Comparison of ENCODE assay signal across 17 cellular contexts in genomic region chr1:18529714-18530113, GRCh38. TPM values are rescaled to one million over a fixed set of nuclear protein-coding genes. Genes with fewer than 3 reads are reported as not detected.
A peak's percentile ranks its signal among the peaks of the same experiment; 100 is the strongest.
DNase-seq lines count a peak whose midpoint lies in the region; ATAC-seq and TF ChIP-seq lines count a peak whose summit lies in the region.
"Had no signal": no experiment of that assay in that cellular context is flagged by ENCODE, and none has a peak within 500 bp of the region (broad histone marks: within the 10 kb centered on the region; RNA-seq: fewer than 3 reads in every experiment).

No MANE protein-coding gene starts in this region.

- no peak overlapping the region for H3K27ac Mint-ChIP-seq in natural killer cell treated with Interleukin-12 subunit alpha and Interleukin-12 subunit beta and Interleukin-15 and Interleukin-18, amount 100 ng/mL, for 72 hours
- H3K27ac Mint-ChIP-seq: CD4-positive, CD25-positive, alpha-beta regulatory T cell; GM23338 had no signal

- H3K36me3 Mint-ChIP-seq in natural killer cell treated with Interleukin-12 subunit alpha and Interleukin-12 subunit beta and Interleukin-15 and Interleukin-18, amount 100 ng/mL, for 72 hours, result no peaks in the 10 kb centered on the region
- H3K36me3 Mint-ChIP-seq: CD4-positive, CD25-positive, alpha-beta regulatory T cell had no signal

- intact Hi-C loops in lower leg skin (cut with DNase I; ENCODE audit: low total_unique reads), result no loop called here
- intact Hi-C loops in spleen (cut with DNase I; ENCODE audit: low total_unique reads), result no loop called here

- no peaks in the 10 kb centered on the region for H3K9me3 ChIP-seq in spleen
- H3K9me3 ChIP-seq: BLaER1 treated with 17β-estradiol and CSF1 and Interleukin-3, amounts not matched to agents 10 nM and 100 nM; HAP-1 had no signal

- H3K27me3 Mint-ChIP-seq in natural killer cell treated with Interleukin-12 subunit alpha and Interleukin-12 subunit beta and Interleukin-15 and Interleukin-18, amount 100 ng/mL, for 72 hours, result peaks cover 36 to 52% of the 10 kb centered on the region in 2 donors
- H3K27me3 Mint-ChIP-seq: CD4-positive, CD25-positive, alpha-beta regulatory T cell had no signal

- no peak overlapping the region for H3K4me3 Mint-ChIP-seq in natural killer cell treated with Interleukin-12 subunit alpha and Interleukin-12 subunit beta and Interleukin-15 and Interleukin-18, amount 100 ng/mL, for 72 hours
- H3K4me3 Mint-ChIP-seq: CD4-positive, CD25-positive, alpha-beta regulatory T cell; GM23338 had no signal

- no peaks in the 10 kb centered on the region for H3K36me3 ChIP-seq in spleen
- H3K36me3 ChIP-seq: BLaER1 treated with 17β-estradiol and CSF1 and Interleukin-3, amounts not matched to agents 10 nM and 100 nM; HAP-1 had no signal

- peak; percentile 11 for DNase-seq in activated CD8-positive, alpha-beta memory T cell treated with anti-CD3 and anti-CD28 coated beads for 24 hours
- DNase-seq in activated CD8-positive, alpha-beta memory T cell treated with anti-CD3 and anti-CD28 coated beads, Interleukin-2, amount 50 U/mL, for 4 hours, result no peak
- DNase-seq in coronary artery (ENCODE audit: low spot score) (peak; percentile 47), lower leg skin (ENCODE audit: low spot score in 2 of 2) (peak; percentile 6 to 53), spleen (peak; percentile 19), NCI-H748 (lab: John Stamatoyannopoulos, UW; ENCODE audit: unreplicated experiment) (no peak), SW480 (ENCODE audit: low spot score) (no peak)
- DNase-seq in natural killer cell treated with Interleukin-12 subunit alpha and Interleukin-12 subunit beta and Interleukin-15 and Interleukin-18, amount 100 ng/mL, for 72 hours (ENCODE audit: low spot score), result no peak
- DNase-seq: CD4-positive, CD25-positive, alpha-beta regulatory T cell; DMS153; DMS79 treated with DMSO at 0.1 percent for 48 hours; EL had no signal

- no peak for ATAC-seq in natural killer cell treated with Interleukin-12 subunit alpha and Interleukin-12 subunit beta and Interleukin-15 and Interleukin-18, amount 100 ng/mL, for 72 hours
- ATAC-seq: GM23338, HepG2 had no signal

- no peaks in the 10 kb centered on the region for H3K9me3 Mint-ChIP-seq in natural killer cell treated with Interleukin-12 subunit alpha and Interleukin-12 subunit beta and Interleukin-15 and Interleukin-18, amount 100 ng/mL, for 72 hours
- H3K9me3 Mint-ChIP-seq: GM23338 had no signal

- no peak overlapping the region for H3K4me3 ChIP-seq in coronary artery
- no peak overlapping the region for H3K4me3 ChIP-seq in lower leg skin (ENCODE audit: low read depth, poor library complexity, severe bottlenecking)
- H3K4me3 ChIP-seq in spleen, result no peak overlapping the region
- H3K4me3 ChIP-seq: BLaER1 treated with 17β-estradiol and CSF1 and Interleukin-3, amounts not matched to agents 10 nM and 100 nM; GM23338; HAP-1 had no signal

- H3K4me1 Mint-ChIP-seq in natural killer cell treated with Interleukin-12 subunit alpha and Interleukin-12 subunit beta and Interleukin-15 and Interleukin-18, amount 100 ng/mL, for 72 hours (ENCODE audit: low read depth in 2 of 2), result no peaks in the 10 kb centered on the region
- H3K4me1 Mint-ChIP-seq: CD4-positive, CD25-positive, alpha-beta regulatory T cell; GM23338 had no signal

- H3K27ac ChIP-seq in coronary artery, result no peak overlapping the region
- no peak overlapping the region for H3K27ac ChIP-seq in spleen
- H3K27ac ChIP-seq: 22Rv1; BLaER1 treated with 17β-estradiol and CSF1 and Interleukin-3, amounts not matched to agents 10 nM and 100 nM had no signal

- no peaks in the 10 kb centered on the region for H3K4me1 ChIP-seq in spleen
- H3K4me1 ChIP-seq: HAP-1 had no signal

- TF ChIP-seq POLR2A in lower leg skin (IDR thresholded peaks at IDR 0.05) (no peak), spleen (IDR thresholded peaks at IDR 0.05) (no peak)

- H3K27me3 ChIP-seq in spleen (replicated peaks in 1 of 7), result peaks cover 0 to 34% (median 0%) of the 10 kb centered on the region in 7 donors
- H3K27me3 ChIP-seq: BLaER1 treated with 17β-estradiol and CSF1 and Interleukin-3, amounts not matched to agents 10 nM and 100 nM had no signal

- 77 to 82% methylated on average over 4 of the region's 4 CpGs for WGBS in lower leg skin, 2 donors
- 80 to 87% (median 82%) methylated on average over 4 of the region's 4 CpGs for WGBS in spleen, 5 donors

- no peak for TF ChIP-seq CTCF in coronary artery (IDR thresholded peaks at IDR 0.05)
- TF ChIP-seq CTCF in lower leg skin (IDR thresholded peaks at IDR 0.05), result no peak
- no peak for TF ChIP-seq CTCF in spleen (IDR thresholded peaks at IDR 0.05 in 8 of 11, conservative IDR thresholded peaks at IDR 0.05 in 3 of 11)

RNA-seq across cellular contexts. Expression of gene KLHDC7A, which starts 49.0 kb away (rescaled TPM):
- total RNA-seq in lower leg skin (under 1 TPM in 3 of 4 donors, not detected in 1; 0.11 to 0.29 (median 0.15) TPM), spleen (not detected)
- polyA plus RNA-seq in spleen, result not detected
- under 1 TPM in 1 of 2 donors, not detected in 1; 0.17 TPM for total RNA-seq in natural killer cell treated with Interleukin-12 subunit alpha and Interleukin-12 subunit beta and Interleukin-15 and Interleukin-18, amount 100 ng/mL, for 72 hours
- total RNA-seq: CD4-positive, CD25-positive, alpha-beta regulatory T cell had no signal
- polyA plus RNA-seq: CD4-positive, CD25-positive, alpha-beta regulatory T cell had no signal

Comparison
In these comparisons a context has a peak if more than half of its experiments do, and no peak if none do; other contexts are left out.
1. DNase-seq: peak in activated CD8-positive, alpha-beta memory T cell treated with anti-CD3 and anti-CD28 coated beads for 24 hours (single experiment), coronary artery (single experiment), lower leg skin (2 of 2) and spleen (single experiment); none in activated CD8-positive, alpha-beta memory T cell treated with anti-CD3 and anti-CD28 coated beads, Interleukin-2, amount 50 U/mL, for 4 hours (single experiment), natural killer cell treated with Interleukin-12 subunit alpha and Interleukin-12 subunit beta and Interleukin-15 and Interleukin-18, amount 100 ng/mL, for 72 hours (single experiment), NCI-H748 (single experiment) and SW480 (single experiment).